Comparison of ENCODE assay signal across 25 cellular contexts in the genomic region with DNA sequence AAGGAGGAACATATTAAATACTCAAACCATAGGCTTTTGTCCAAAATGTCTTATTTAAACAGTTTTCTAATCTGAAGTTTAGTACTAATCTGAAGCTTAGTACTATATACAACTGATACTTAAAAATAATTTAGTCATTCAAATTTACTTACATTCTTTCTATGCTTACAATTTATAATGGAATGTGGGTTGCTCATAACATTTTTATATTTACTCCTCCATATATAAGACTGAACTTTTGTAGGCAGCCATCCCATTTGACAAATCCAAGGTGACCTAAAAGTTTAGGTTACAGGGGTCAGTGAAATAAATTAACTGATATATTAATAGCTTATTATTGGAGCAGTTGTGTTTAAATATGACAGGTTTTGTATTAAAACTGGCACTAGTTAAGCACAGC.
A peak's percentile ranks its signal among the peaks of the same experiment; 100 is the strongest.
DNase-seq lines count a peak whose midpoint lies in the region; ATAC-seq and TF ChIP-seq lines count a peak whose summit lies in the region.
"Had no signal": no experiment of that assay in that cellular context is flagged by ENCODE, and none has a peak within 500 bp of the region (broad histone marks: within the 10 kb centered on the region; RNA-seq: fewer than 3 reads in every experiment).

No MANE protein-coding gene starts in this region.

- ATAC-seq in IMR-90 (ENCODE audit: low read depth) (peak; percentile 82), WTC11 (no peak), right cardiac atrium (no peak)

- CTCF ChIA-PET in IMR-90 (lab: Yijun Ruan, JAX) (interaction anchor here (0.6 kb wide), 1 partner anchor 156 kb away, joined by 4 read pairs; no protein-coding TSS in a partner anchor), WTC11 (lab: Charles Lee) (no interaction called here)

- TF ChIP-seq POLR2A in IMR-90 (IDR thresholded peaks at IDR 0.05; ENCODE audit: low read depth, low read length), result no peak

- no peaks in the 10 kb centered on the region for H4K20me1 ChIP-seq in IMR-90 (ENCODE audit: insufficient read depth, low read length)
- H4K20me1 ChIP-seq in fibroblast of lung (ENCODE audit: control insufficient read depth, extremely low read depth, insufficient read depth, low read length), result no peaks in the 10 kb centered on the region

- H3K23ac ChIP-seq in IMR-90 (ENCODE audit: low read depth, low read length), result no peak overlapping the region
- H3K23ac ChIP-seq in mesenchymal stem cell (ENCODE audit: low read length in 2 of 2), result no peak overlapping the region

- H3K4me3 ChIP-seq in IMR-90 (ENCODE audit: insufficient read depth, low read depth, low read length) (no peak overlapping the region), fibroblast of lung (replicated peaks in 1 of 4; ENCODE audit: control extremely low read depth in 1 of 4, insufficient read depth in 1 of 4, low read depth in 3 of 4, low read length in 4 of 4) (no peak overlapping the region), mesenchymal stem cell (ENCODE audit: insufficient read depth in 1 of 2, low read depth in 1 of 2, low read length in 2 of 2) (no peak overlapping the region), right cardiac atrium (ENCODE audit: low read length) (no peak overlapping the region), foreskin fibroblast (ENCODE audit: low read depth in 1 of 2, low read length in 2 of 2) (no peak overlapping the region)
- H3K4me3 ChIP-seq: HAP-1 had no signal

- no peak overlapping the region for H2BK20ac ChIP-seq in IMR-90 (ENCODE audit: low read depth, low read length)

- no peak overlapping the region for H3K9ac ChIP-seq in IMR-90 (ENCODE audit: low read depth, low read length)
- no peak overlapping the region for H3K9ac ChIP-seq in fibroblast of lung (ENCODE audit: insufficient read depth, low read length)
- no peak overlapping the region for H3K9ac ChIP-seq in mesenchymal stem cell (ENCODE audit: low read length)

- H4K8ac ChIP-seq in IMR-90 (ENCODE audit: low read depth in 2 of 2, low read length in 2 of 2) (no peak overlapping the region), mesenchymal stem cell (ENCODE audit: low read length) (no peak overlapping the region)

- DNase-seq in ELR (ENCODE audit: low read depth), result peak; percentile 44
- DNase-seq in IMR-90, result peak; percentile 61
- DNase-seq in fibroblast of lung (ENCODE audit: low read depth in 2 of 2), result peak in 1 of 2 donors; percentile 34
- DNase-seq in mesenchymal stem cell, result no peak
- no peak for DNase-seq in SW480 (ENCODE audit: low spot score)
- no peak for DNase-seq in WTC11 (ENCODE audit: low spot score)
- DNase-seq in right cardiac atrium, result no peak
- no peak for DNase-seq in foreskin fibroblast
- DNase-seq: CD8-positive, alpha-beta memory T cell; DMS 273 treated with DMSO at 0.1 percent for 48 hours; DMS79; GOT3; KG1; MM.1S; NCI-H1048; NCI-H1417; NCI-H1694 treated with DMSO at 0.1 percent for 48 hours; NCI-H2081; NCI-H2227 treated with DMSO at 0.1 percent for 48 hours; NCI-H526 treated with DMSO at 0.1 percent for 48 hours; RPMI8226; SHP77 had no signal

- H3K14ac ChIP-seq in IMR-90 (replicated peaks; ENCODE audit: low read depth, low read length) (no peak overlapping the region), mesenchymal stem cell (ENCODE audit: low read length in 2 of 2) (no peak overlapping the region)

- no peaks in the 10 kb centered on the region for H3K36me3 Mint-ChIP-seq in WTC11

- TF ChIP-seq CTCF in IMR-90 (conservative IDR thresholded peaks at IDR 0.05; ENCODE audit: low read depth, low read length) (no peak), fibroblast of lung (conservative IDR thresholded peaks at IDR 0.05 in 1 of 2, IDR thresholded peaks at IDR 0.05 in 1 of 2; ENCODE audit: low read depth in 1 of 2, low read length in 2 of 2) (no peak), WTC11 (IDR thresholded peaks at IDR 0.05) (no peak), foreskin fibroblast (IDR thresholded peaks at IDR 0.05; ENCODE audit: low read depth, low read length) (no peak)

- H3K79me1 ChIP-seq in IMR-90 (ENCODE audit: low read depth in 1 of 2, low read length in 2 of 2) (no peaks in the 10 kb centered on the region), mesenchymal stem cell (replicated peaks; ENCODE audit: low read length, poor library complexity, severe bottlenecking) (no peaks in the 10 kb centered on the region)

- dilution Hi-C loops in IMR-90 (cut with HindIII; ENCODE audit: low sequenced_read_pairs, unreplicated experiment), result no loop called here

- POLR2A ChIA-PET in IMR-90 (lab: Charles Lee; ENCODE audit: unreplicated experiment) (no interaction called here), WTC11 (lab: Charles Lee) (interaction anchor here (0.6 kb wide), 1 partner anchor 1600 kb away, joined by 3 read pairs; no protein-coding TSS in a partner anchor)

- in situ Hi-C loops in IMR-90 (cut with MboI; ENCODE audit: low sequenced_read_pairs), result no loop called here

- no peaks in the 10 kb centered on the region for H3K9me3 ChIP-seq in IMR-90 (ENCODE audit: control insufficient read depth, insufficient read depth, low read length)
- H3K9me3 ChIP-seq in fibroblast of lung (ENCODE audit: control insufficient read depth, insufficient read depth, low read depth, low read length), result no peaks in the 10 kb centered on the region
- H3K9me3 ChIP-seq in mesenchymal stem cell (ENCODE audit: control insufficient read depth, low read length), result no peaks in the 10 kb centered on the region
- H3K9me3 ChIP-seq in right cardiac atrium (ENCODE audit: control insufficient read depth, low read length), result no peaks in the 10 kb centered on the region
- H3K9me3 ChIP-seq: HAP-1 had no signal

- no peaks in the 10 kb centered on the region for H3K27me3 Mint-ChIP-seq in WTC11 (ENCODE audit: low read depth)
- H3K27me3 Mint-ChIP-seq: B cell; CD8-positive, alpha-beta memory T cell had no signal

- H2BK15ac ChIP-seq in IMR-90 (ENCODE audit: low read depth, low read length), result no peak overlapping the region
- no peak overlapping the region for H2BK15ac ChIP-seq in mesenchymal stem cell (ENCODE audit: low read depth, poor library complexity, severe bottlenecking)

- peaks cover 15% of the 10 kb centered on the region for H3K4me1 Mint-ChIP-seq in WTC11
- H3K4me1 Mint-ChIP-seq: B cell; CD14-positive monocyte; CD8-positive, alpha-beta memory T cell had no signal

- H3K4me3 Mint-ChIP-seq in WTC11, result no peak overlapping the region
- H3K4me3 Mint-ChIP-seq: B cell; CD14-positive monocyte; CD8-positive, alpha-beta memory T cell had no signal

- H3K4me2 ChIP-seq in IMR-90 (ENCODE audit: low read depth, low read length), result no peak overlapping the region; the same call in 1 of the 2 replicates
- H3K4me2 ChIP-seq in fibroblast of lung (ENCODE audit: extremely low read depth, insufficient read depth, low read length), result peak overlapping the region; percentile 46
- no peak overlapping the region for H3K4me2 ChIP-seq in mesenchymal stem cell (ENCODE audit: low read length, poor library complexity, severe bottlenecking)

- H2AFZ ChIP-seq in IMR-90 (replicated peaks; ENCODE audit: low read length, poor library complexity) (no peak overlapping the region), fibroblast of lung (ENCODE audit: low read length) (no peak overlapping the region), mesenchymal stem cell (ENCODE audit: low read depth, low read length) (no peak overlapping the region)

- H3K27ac Mint-ChIP-seq in WTC11, result no peak overlapping the region
- H3K27ac Mint-ChIP-seq: B cell had no signal

- no peak overlapping the region for H2BK12ac ChIP-seq in mesenchymal stem cell (ENCODE audit: low read length in 2 of 2)

- H2BK120ac ChIP-seq in IMR-90 (ENCODE audit: low read depth, low read length), result no peak overlapping the region
- no peak overlapping the region for H2BK120ac ChIP-seq in mesenchymal stem cell (ENCODE audit: low read depth, low read length)

- H3K18ac ChIP-seq in IMR-90 (ENCODE audit: low read depth, low read length) (no peak overlapping the region), mesenchymal stem cell (ENCODE audit: low read depth in 1 of 2, low read length in 2 of 2) (no peak overlapping the region)

- H3K4ac ChIP-seq in IMR-90 (ENCODE audit: low read depth, low read length) (no peak overlapping the region), mesenchymal stem cell (ENCODE audit: low read depth in 1 of 2, low read length in 2 of 2) (no peak overlapping the region)

- H2AK5ac ChIP-seq in IMR-90 (ENCODE audit: low read depth, low read length) (no peak overlapping the region), mesenchymal stem cell (ENCODE audit: low read length, severe bottlenecking) (no peak overlapping the region)

- H3K4me1 ChIP-seq in IMR-90 (ENCODE audit: control insufficient read depth, insufficient read depth, low read length), result peaks cover 1% of the 10 kb centered on the region; the same call in 1 of the 2 replicates
- peaks cover 2% of the 10 kb centered on the region for H3K4me1 ChIP-seq in fibroblast of lung (ENCODE audit: control insufficient read depth, extremely low read depth, insufficient read depth, low read length)
- H3K4me1 ChIP-seq in mesenchymal stem cell (ENCODE audit: control insufficient read depth, insufficient read depth, low read depth, low read length), result peaks cover 2% of the 10 kb centered on the region
- peaks cover 1% of the 10 kb centered on the region for H3K4me1 ChIP-seq in right cardiac atrium (ENCODE audit: control insufficient read depth, insufficient read depth, low read length)
- H3K4me1 ChIP-seq: HAP-1 had no signal

- no peak overlapping the region for H4K5ac ChIP-seq in IMR-90 (ENCODE audit: low read depth, low read length)

- H3K36me3 ChIP-seq in IMR-90 (ENCODE audit: control insufficient read depth, insufficient read depth, low read length) (no peaks in the 10 kb centered on the region), fibroblast of lung (ENCODE audit: control insufficient read depth, insufficient read depth, low read length) (no peaks in the 10 kb centered on the region), mesenchymal stem cell (ENCODE audit: control insufficient read depth in 1 of 2, insufficient read depth in 2 of 2, low read depth in 1 of 2, low read length in 2 of 2) (no peaks in the 10 kb centered on the region)
- H3K36me3 ChIP-seq: HAP-1 had no signal

- no peaks in the 10 kb centered on the region for H3K79me2 ChIP-seq in fibroblast of lung (ENCODE audit: control insufficient read depth, insufficient read depth, low read length)

- H3K27me3 ChIP-seq in IMR-90 (ENCODE audit: control insufficient read depth, insufficient read depth, low read length) (no peaks in the 10 kb centered on the region), fibroblast of lung (ENCODE audit: control insufficient read depth, insufficient read depth, low read length) (no peaks in the 10 kb centered on the region), mesenchymal stem cell (ENCODE audit: control insufficient read depth in 1 of 2, insufficient read depth in 1 of 2, low read length in 2 of 2) (no peaks in the 10 kb centered on the region), right cardiac atrium (ENCODE audit: control insufficient read depth, insufficient read depth) (no peaks in the 10 kb centered on the region)

- no TSS peak for BruUV-seq in IMR-90 (replicated peaks; lab: Mats Ljungman, UMichigan)

- no peaks in the 10 kb centered on the region for H3K9me3 Mint-ChIP-seq in WTC11
- H3K9me3 Mint-ChIP-seq: CD8-positive, alpha-beta memory T cell had no signal

- H4K91ac ChIP-seq in IMR-90 (ENCODE audit: insufficient read depth, low read depth, low read length), result no peak overlapping the region
- no peak overlapping the region for H4K91ac ChIP-seq in mesenchymal stem cell (ENCODE audit: low read length)

- H3K9me1 ChIP-seq in IMR-90 (ENCODE audit: insufficient read depth, low read length), result no peaks in the 10 kb centered on the region

- intact Hi-C loops in IMR-90 (cut with micrococcal nuclease), result loop anchor here (2.0 kb wide), 1 partner anchor 15 kb away; no protein-coding TSS in a partner anchor
- intact Hi-C loops in right cardiac atrium (cut with DNase I), result no loop called here

- no peak overlapping the region for H2AK9ac ChIP-seq in IMR-90 (replicated peaks; ENCODE audit: low read depth, low read length, poor library complexity)

- no peak overlapping the region for H3K56ac ChIP-seq in IMR-90 (ENCODE audit: extremely low read depth, insufficient read depth, low read length)

- H2BK5ac ChIP-seq in IMR-90 (ENCODE audit: low read depth, low read length, poor library complexity, severe bottlenecking) (peak overlapping the region; percentile 86), mesenchymal stem cell (ENCODE audit: low read depth, low read length, poor library complexity, severe bottlenecking) (no peak overlapping the region)

- no peak for TF ChIP-seq RAD21 in IMR-90 (IDR thresholded peaks at IDR 0.05; ENCODE audit: low read length)

- H3K27ac ChIP-seq in IMR-90 (ENCODE audit: insufficient read depth, low read length), result no peak overlapping the region
- H3K27ac ChIP-seq in fibroblast of lung (ENCODE audit: insufficient read depth, low read length), result no peak overlapping the region
- H3K27ac ChIP-seq in mesenchymal stem cell (ENCODE audit: low read length, poor library complexity, severe bottlenecking), result peak overlapping the region; percentile 38
- no peak overlapping the region for H3K27ac ChIP-seq in right cardiac atrium (ENCODE audit: low read length)

Comparison
In these comparisons a context has a peak if more than half of its experiments do, and no peak if none do; other contexts are left out.
1. DNase-seq: peak in ELR (single experiment) and IMR-90 (single experiment); none in mesenchymal stem cell (single experiment), SW480 (single experiment), WTC11 (single experiment), right cardiac atrium (0 of 3) and foreskin fibroblast (0 of 2).